Comparison of ENCODE assay signal across 7 cellular contexts in genomic region chr2:234168605-234169570, GRCh38.
DNase-seq lines count a peak whose midpoint lies in the region; TF ChIP-seq lines count a peak whose summit lies in the region.
"Not testable (repeated sequence)": the region's sequence is repeated elsewhere in the genome, so short reads cannot be mapped to it uniquely, and the experiment has no call there.

No MANE protein-coding gene starts in this region.

- not testable (repeated sequence) for TF ChIP-seq CTCF in HFF-Myc (IDR thresholded peaks at IDR 0.05; ENCODE audit: low read depth, low read length, missing control alignments); osteocyte (IDR thresholded peaks at IDR 0.05)

- H3K4me1 Mint-ChIP-seq in osteocyte (ENCODE audit: unreplicated experiment): peaks cover 65% of the 10 kb centered on the region

- H3K27ac Mint-ChIP-seq in osteocyte (ENCODE audit: unreplicated experiment): peak overlapping the region; percentile 47

- DNase-seq in Caki2 (ENCODE audit: low read depth): peak; percentile 67
- DNase-seq in HFF-Myc (ENCODE audit: extremely low read depth, low read depth): peak; percentile 21
- DNase-seq in NCI-H748 (lab: John Stamatoyannopoulos, UW; ENCODE audit: unreplicated experiment): peak; percentile 52
- peak; percentile 92 for DNase-seq in astrocyte of the hippocampus (ENCODE audit: low read depth, low spot score)
- DNase-seq in fibroblast of gingiva (ENCODE audit: low read depth): peak; percentile 41
- peak; percentile 88 for DNase-seq in iris pigment epithelial cell (ENCODE audit: low read depth)
- not testable (repeated sequence) for DNase-seq in osteocyte (ENCODE audit: extremely low spot score, unreplicated experiment)

- H3K36me3 Mint-ChIP-seq in osteocyte (ENCODE audit: unreplicated experiment): not testable (repeated sequence)

- H3K4me3 ChIP-seq in HFF-Myc (replicated peaks; ENCODE audit: low read depth, low read length): not testable (repeated sequence)

- not testable (repeated sequence) for H3K9me3 Mint-ChIP-seq in osteocyte (ENCODE audit: unreplicated experiment)

- H3K27me3 Mint-ChIP-seq in osteocyte (ENCODE audit: unreplicated experiment): not testable (repeated sequence)

- H3K4me3 Mint-ChIP-seq in osteocyte (ENCODE audit: unreplicated experiment): not testable (repeated sequence)

- in situ Hi-C loops in Caki2 (cut with HindIII; ENCODE audit: low pct_unique_long_range_greater_than_20kb, low sequenced_read_pairs): not testable (repeated sequence)
